ENCODE assay signal across 31 cellular contexts in genomic region chr7:158620418-158620817, GRCh38. TPM values are rescaled to one million over a fixed set of nuclear protein-coding genes. Genes with fewer than 3 reads are reported as not detected.
"Had no signal": no experiment of that assay in that cellular context is flagged by ENCODE, and none has a peak within 500 bp of the region (broad histone marks: within the 10 kb centered on the region; RNA-seq: fewer than 3 reads in every experiment).

No MANE protein-coding gene starts in this region.

- H3K36me3 ChIP-seq: adrenal gland, breast epithelium, cardiac muscle cell, colonic mucosa had no signal

- ATAC-seq: activated CD4-positive, alpha-beta T cell treated with anti-CD3 and anti-CD28 coated beads for 36 hours; activated naive CD8-positive, alpha-beta T cell treated with anti-CD3 and anti-CD28 coated beads, Interleukin-2, amount 50 U/mL, for 24 hours; esophagus mucosa had no signal

- H3K27me3 Mint-ChIP-seq: activated CD4-positive, alpha-beta memory T cell treated with anti-CD3 and anti-CD28 coated beads, Interleukin-2, amount 10 ng/mL, durations not matched to agents 7 days and 5 days; activated CD4-positive, alpha-beta T cell treated with anti-CD3 and anti-CD28 coated beads for 36 hours; activated CD4-positive, alpha-beta T cell treated with anti-CD3 and anti-CD28 coated beads, Interleukin-2, amount 10 ng/mL, durations not matched to agents 7 days and 5 days; activated naive CD4-positive, alpha-beta T cell treated with anti-CD3 and anti-CD28 coated beads, Interleukin-2, amount 50 U/mL, for 24 hours; activated naive CD8-positive, alpha-beta T cell treated with anti-CD3 and anti-CD28 coated beads for 36 hours; activated naive CD8-positive, alpha-beta T cell treated with anti-CD3 and anti-CD28 coated beads, Interleukin-2, amount 50 U/mL, for 24 hours; brain had no signal

- H3K4me3 ChIP-seq: adrenal gland, breast epithelium, cardiac muscle cell, colonic mucosa, dorsolateral prefrontal cortex had no signal

- H3K4me1 ChIP-seq: adrenal gland, breast epithelium, colonic mucosa had no signal

- H3K4me3 Mint-ChIP-seq: activated CD4-positive, alpha-beta memory T cell treated with anti-CD3 and anti-CD28 coated beads, Interleukin-2, amount 10 ng/mL, durations not matched to agents 7 days and 5 days; activated CD4-positive, alpha-beta T cell treated with anti-CD3 and anti-CD28 coated beads for 36 hours; activated CD4-positive, alpha-beta T cell treated with anti-CD3 and anti-CD28 coated beads, Interleukin-2, amount 10 ng/mL, durations not matched to agents 7 days and 5 days; activated naive CD4-positive, alpha-beta T cell treated with anti-CD3 and anti-CD28 coated beads for 36 hours; activated naive CD4-positive, alpha-beta T cell treated with anti-CD3 and anti-CD28 coated beads, Interleukin-2, amount 50 U/mL, for 24 hours; activated naive CD8-positive, alpha-beta T cell treated with anti-CD3 and anti-CD28 coated beads for 36 hours; activated naive CD8-positive, alpha-beta T cell treated with anti-CD3 and anti-CD28 coated beads, Interleukin-2, amount 50 U/mL, for 24 hours; activated T-helper 1 cell treated with anti-CD3 and anti-CD28 coated beads, Interleukin-12 subunit alpha, Interleukin-12 subunit beta, Interleukin-2, Interleukin-4 antibody, amounts not matched to agents 30 ng/mL and 10 ng/mL and 1 ng/mL, durations not matched to agents 14 hours and 24 hours and 36 hours; brain; endodermal cell had no signal

- H3K9me3 Mint-ChIP-seq: activated CD4-positive, alpha-beta memory T cell treated with anti-CD3 and anti-CD28 coated beads, Interleukin-2, amount 10 ng/mL, durations not matched to agents 7 days and 5 days; activated CD4-positive, alpha-beta T cell treated with anti-CD3 and anti-CD28 coated beads, Interleukin-2, amount 10 ng/mL, durations not matched to agents 7 days and 5 days; activated naive CD4-positive, alpha-beta T cell treated with anti-CD3 and anti-CD28 coated beads for 36 hours; activated naive CD4-positive, alpha-beta T cell treated with anti-CD3 and anti-CD28 coated beads, Interleukin-2, amount 50 U/mL, for 24 hours; activated naive CD8-positive, alpha-beta T cell treated with anti-CD3 and anti-CD28 coated beads for 36 hours; activated naive CD8-positive, alpha-beta T cell treated with anti-CD3 and anti-CD28 coated beads, Interleukin-2, amount 50 U/mL, for 24 hours; activated T-helper 1 cell treated with anti-CD3 and anti-CD28 coated beads, Interleukin-12 subunit alpha, Interleukin-12 subunit beta, Interleukin-2, Interleukin-4 antibody, amounts not matched to agents 30 ng/mL and 10 ng/mL and 1 ng/mL, durations not matched to agents 14 hours and 24 hours and 36 hours; activated T-helper 2 cell treated with anti-CD3 and anti-CD28 coated beads, Interferon-gamma antibody, Interleukin-2, Interleukin-4, amounts not matched to agents 10 μg/mL and 5 μg/mL and 100 μg/mL, durations not matched to agents 14 hours and 24 hours and 36 hours; brain; endodermal cell had no signal

- H3K27me3 ChIP-seq: adrenal gland, breast epithelium, cardiac muscle cell, colonic mucosa, dorsolateral prefrontal cortex had no signal

- H3K9me3 ChIP-seq: adrenal gland, breast epithelium, colonic mucosa had no signal

- H3K27ac Mint-ChIP-seq: activated CD4-positive, alpha-beta memory T cell treated with anti-CD3 and anti-CD28 coated beads, Interleukin-2, amount 10 ng/mL, durations not matched to agents 7 days and 5 days; activated CD4-positive, alpha-beta T cell treated with anti-CD3 and anti-CD28 coated beads for 36 hours; activated CD4-positive, alpha-beta T cell treated with anti-CD3 and anti-CD28 coated beads, Interleukin-2, amount 10 ng/mL, durations not matched to agents 7 days and 5 days; activated naive CD4-positive, alpha-beta T cell treated with anti-CD3 and anti-CD28 coated beads for 36 hours; activated naive CD4-positive, alpha-beta T cell treated with anti-CD3 and anti-CD28 coated beads, Interleukin-2, amount 50 U/mL, for 24 hours; activated naive CD8-positive, alpha-beta T cell treated with anti-CD3 and anti-CD28 coated beads for 36 hours; activated naive CD8-positive, alpha-beta T cell treated with anti-CD3 and anti-CD28 coated beads, Interleukin-2, amount 50 U/mL, for 24 hours; activated T-helper 1 cell treated with anti-CD3 and anti-CD28 coated beads, Interleukin-12 subunit alpha, Interleukin-12 subunit beta, Interleukin-2, Interleukin-4 antibody, amounts not matched to agents 30 ng/mL and 10 ng/mL and 1 ng/mL, durations not matched to agents 14 hours and 24 hours and 36 hours; activated T-helper 2 cell treated with anti-CD3 and anti-CD28 coated beads, Interferon-gamma antibody, Interleukin-2, Interleukin-4, amounts not matched to agents 10 μg/mL and 5 μg/mL and 100 μg/mL, durations not matched to agents 14 hours and 24 hours and 36 hours; brain; endodermal cell had no signal

- H3K27ac ChIP-seq: adrenal gland, breast epithelium, cardiac muscle cell, colonic mucosa, dorsolateral prefrontal cortex had no signal

- H3K4me1 Mint-ChIP-seq: activated CD4-positive, alpha-beta T cell treated with anti-CD3 and anti-CD28 coated beads for 36 hours; activated naive CD4-positive, alpha-beta T cell treated with anti-CD3 and anti-CD28 coated beads, Interleukin-2, amount 50 U/mL, for 24 hours; activated naive CD8-positive, alpha-beta T cell treated with anti-CD3 and anti-CD28 coated beads for 36 hours; activated naive CD8-positive, alpha-beta T cell treated with anti-CD3 and anti-CD28 coated beads, Interleukin-2, amount 50 U/mL, for 24 hours; brain had no signal

- DNase-seq: activated CD4-positive, alpha-beta memory T cell treated with anti-CD3 and anti-CD28 coated beads, Interleukin-2, amount 10 ng/mL, durations not matched to agents 7 days and 5 days; activated CD4-positive, alpha-beta T cell treated with anti-CD3 and anti-CD28 coated beads for 36 hours; activated CD4-positive, alpha-beta T cell treated with anti-CD3 and anti-CD28 coated beads, Interleukin-2, amount 10 ng/mL, durations not matched to agents 7 days and 5 days; activated CD4-positive, alpha-beta T cell treated with anti-CD3 and anti-CD28 coated beads, Interleukin-2, amount 50 U/mL, for 4 hours; activated CD4-positive, CD25-positive, alpha-beta regulatory T cell; activated CD4-positive, CD25-positive, alpha-beta regulatory T cell treated with anti-CD3 and anti-CD28 coated beads, Interleukin-2, amount 50 U/mL, for 72 hours; activated effector memory CD4-positive, alpha-beta T cell treated with anti-CD3 and anti-CD28 coated beads, Interleukin-2, amount 50 U/mL, for 16 hours; activated naive CD4-positive, alpha-beta T cell treated with anti-CD3 and anti-CD28 coated beads for 36 hours; activated naive CD8-positive, alpha-beta T cell treated with anti-CD3 and anti-CD28 coated beads for 36 hours; activated naive CD8-positive, alpha-beta T cell treated with anti-CD3 and anti-CD28 coated beads, Interleukin-2, amount 50 U/mL, for 24 hours; activated T-cell treated with anti-CD3 and anti-CD28 coated beads, Interleukin-2, amount 50 U/mL, for 1 hour; activated T-cell treated with anti-CD3 and anti-CD28 coated beads, Interleukin-2, amount 50 U/mL, for 48 hours; adrenal gland; amygdala; aorta; central memory CD4-positive, alpha-beta T cell; cerebellar nuclear complex; colonic mucosa; dorsolateral prefrontal cortex; effector memory CD4-positive, alpha-beta T cell; endodermal cell; foreskin fibroblast; head of caudate nucleus; T-helper 2 cell had no signal

RNA-seq across cellular contexts. Expression of gene PTPRN2, which starts 32.8 kb away (rescaled TPM):
- total RNA-seq: cardiac muscle cell had no signal
